ENCODE assay signal across 17 cellular contexts in genomic region chr13:40456979-40457553, GRCh38.
DNase-seq lines count a peak whose midpoint lies in the region; ATAC-seq, FAIRE-seq and TF ChIP-seq lines count a peak whose summit lies in the region.
"Had no signal": no experiment of that assay in that cellular context is flagged by ENCODE, and none has a peak within 500 bp of the region (broad histone marks: within the 10 kb centered on the region; RNA-seq: fewer than 3 reads in every experiment).

No MANE protein-coding gene starts in this region.

- 35% methylated on average over 8 of the region's 8 CpGs for WGBS in GM12878 (ENCODE audit: insufficient coverage, insufficient replicate concordance, low lambda C conversion rate, missing lambda C conversion rate)
- WGBS in trophoblast cell (ENCODE audit: extremely low coverage, insufficient coverage, insufficient read length) = no CpG with 5 or more reads among the region's 8 CpGs

- no peak overlapping the region for H2BK5ac ChIP-seq in trophoblast cell (ENCODE audit: low read depth, low read length, poor library complexity)

- H3K27ac ChIP-seq in GM12878 (ENCODE audit: control insufficient read depth, insufficient read depth) (no peak overlapping the region), trophoblast cell (ENCODE audit: low read depth, low read length) (no peak overlapping the region)

- H3K4ac ChIP-seq in trophoblast cell (ENCODE audit: low read depth, low read length) = no peak overlapping the region

- no peak for DNase-seq in natural killer cell treated with Interleukin-12 subunit alpha and Interleukin-12 subunit beta and Interleukin-15 and Interleukin-18, amount 100 ng/mL, for 72 hours (ENCODE audit: low spot score)
- no peak for DNase-seq in natural killer cell
- DNase-seq in GM12878 (ENCODE audit: low read depth, low spot score) = no peak
- no peak for DNase-seq in trophoblast cell
- no peak for DNase-seq in stimulated activated naive B cell treated with anti-CD40 and anti-IgM and Interleukin-4, amounts not matched to agents 10 μg/mL and 1 μg/mL and 100 μg/mL, for 72 hours
- no peak for DNase-seq in MV-4-11 (lab: John Stamatoyannopoulos, UW)
- no peak for DNase-seq in NCI-H1092 treated with DMSO at 0.1 percent for 48 hours (lab: John Stamatoyannopoulos, UW)
- DNase-seq: CD8-positive, alpha-beta T cell; DMS153; EL; H7 had no signal

- H3K79me2 ChIP-seq in GM12878 (ENCODE audit: control insufficient read depth, insufficient read depth, low read length) (no peaks in the 10 kb centered on the region), trophoblast cell (ENCODE audit: control insufficient read depth, insufficient read depth, low read length, poor library complexity) (peaks cover 3% of the 10 kb centered on the region)

- no peaks in the 10 kb centered on the region for H3K9me3 Mint-ChIP-seq in natural killer cell treated with Interleukin-12 subunit alpha and Interleukin-12 subunit beta and Interleukin-15 and Interleukin-18, amount 100 ng/mL, for 72 hours
- H3K9me3 Mint-ChIP-seq in natural killer cell = no peaks in the 10 kb centered on the region
- H3K9me3 Mint-ChIP-seq in stimulated activated naive B cell treated with anti-CD40 and anti-IgM and Interleukin-4, amounts not matched to agents 10 μg/mL and 1 μg/mL and 100 μg/mL, for 72 hours = peaks cover 0 to 4% of the 10 kb centered on the region in 2 donors
- H3K9me3 Mint-ChIP-seq: CD8-positive, alpha-beta T cell; GM23338 had no signal

- no peak overlapping the region for H4K8ac ChIP-seq in trophoblast cell (ENCODE audit: low read depth, low read length)

- H2BK120ac ChIP-seq in trophoblast cell (ENCODE audit: insufficient read depth, low read length, poor library complexity) = peak overlapping the region; percentile 60

- no TSS peak for BruUV-seq in GM12878 (replicated peaks; lab: Mats Ljungman, UMichigan)

- RAD21 ChIA-PET in GM12878 (lab: Charles Lee; ENCODE audit: unreplicated experiment) = no interaction called here

- H3K4me2 ChIP-seq in GM12878 (ENCODE audit: control insufficient read depth, insufficient read depth) = no peak overlapping the region
- no peak overlapping the region for H3K4me2 ChIP-seq in trophoblast cell (ENCODE audit: low read length)
- H3K4me2 ChIP-seq: GM23338 had no signal

- no peak for TF ChIP-seq POLR2A in GM12878 (IDR thresholded peaks at IDR 0.05; ENCODE audit: low read depth, low read length)

- H3K36me3 ChIP-seq in GM12878 (ENCODE audit: control insufficient read depth in 2 of 2, insufficient read depth in 2 of 2, low read length in 1 of 2) = no peaks in the 10 kb centered on the region
- H3K36me3 ChIP-seq in trophoblast cell (ENCODE audit: control insufficient read depth in 1 of 2, insufficient read depth in 2 of 2, low read length in 2 of 2) = no peaks in the 10 kb centered on the region

- SMC1A ChIA-PET in GM12878 (lab: Charles Lee; ENCODE audit: uncharacterized antibody, unreplicated experiment) = interaction anchor here (0.6 kb wide), 1 partner anchor 24 kb away, joined by 3 read pairs; no protein-coding TSS in a partner anchor

- H3K27me3 Mint-ChIP-seq in natural killer cell treated with Interleukin-12 subunit alpha and Interleukin-12 subunit beta and Interleukin-15 and Interleukin-18, amount 100 ng/mL, for 72 hours = peaks cover 0 to 2% of the 10 kb centered on the region in 2 donors
- no peaks in the 10 kb centered on the region for H3K27me3 Mint-ChIP-seq in natural killer cell (ENCODE audit: low read depth in 2 of 2)
- H3K27me3 Mint-ChIP-seq in stimulated activated naive B cell treated with anti-CD40 and anti-IgM and Interleukin-4, amounts not matched to agents 10 μg/mL and 1 μg/mL and 100 μg/mL, for 72 hours = no peaks in the 10 kb centered on the region

- H3K4me3 Mint-ChIP-seq in natural killer cell treated with Interleukin-12 subunit alpha and Interleukin-12 subunit beta and Interleukin-15 and Interleukin-18, amount 100 ng/mL, for 72 hours = no peak overlapping the region
- no peak overlapping the region for H3K4me3 Mint-ChIP-seq in natural killer cell
- H3K4me3 Mint-ChIP-seq in stimulated activated naive B cell treated with anti-CD40 and anti-IgM and Interleukin-4, amounts not matched to agents 10 μg/mL and 1 μg/mL and 100 μg/mL, for 72 hours = no peak overlapping the region
- H3K4me3 Mint-ChIP-seq: CD14-positive monocyte; CD8-positive, alpha-beta T cell; GM23338 had no signal

- H3K27ac Mint-ChIP-seq in natural killer cell treated with Interleukin-12 subunit alpha and Interleukin-12 subunit beta and Interleukin-15 and Interleukin-18, amount 100 ng/mL, for 72 hours = no peak overlapping the region
- H3K27ac Mint-ChIP-seq in natural killer cell = no peak overlapping the region
- peak overlapping the region; percentile 3 for H3K27ac Mint-ChIP-seq in stimulated activated naive B cell treated with anti-CD40 and anti-IgM and Interleukin-4, amounts not matched to agents 10 μg/mL and 1 μg/mL and 100 μg/mL, for 72 hours
- H3K27ac Mint-ChIP-seq: CD14-positive monocyte; CD8-positive, alpha-beta T cell; GM23338 had no signal

- H3K9ac ChIP-seq in GM12878 (ENCODE audit: control insufficient read depth, insufficient read depth, low read length) (no peak overlapping the region), trophoblast cell (ENCODE audit: low read length) (no peak overlapping the region)

- H3K27me3 ChIP-seq in GM12878 (replicated peaks in 1 of 2; ENCODE audit: control insufficient read depth in 2 of 2, insufficient read depth in 2 of 2, low read length in 1 of 2) (no peaks in the 10 kb centered on the region; a peak in 1 of 4 replicates), trophoblast cell (ENCODE audit: insufficient read depth, low read length) (no peaks in the 10 kb centered on the region)

- H3K4me3 ChIP-seq in GM12878 (no peak overlapping the region), trophoblast cell (ENCODE audit: low read depth, low read length) (no peak overlapping the region)
- H3K4me3 ChIP-seq: GM23338 had no signal

- H4K20me1 ChIP-seq in GM12878 (ENCODE audit: control insufficient read depth, insufficient read depth) = no peaks in the 10 kb centered on the region

- H3K4me1 Mint-ChIP-seq in natural killer cell treated with Interleukin-12 subunit alpha and Interleukin-12 subunit beta and Interleukin-15 and Interleukin-18, amount 100 ng/mL, for 72 hours (ENCODE audit: low read depth in 2 of 2) = no peaks in the 10 kb centered on the region
- H3K4me1 Mint-ChIP-seq in natural killer cell = no peaks in the 10 kb centered on the region
- peaks cover 30 to 32% of the 10 kb centered on the region in 2 donors for H3K4me1 Mint-ChIP-seq in stimulated activated naive B cell treated with anti-CD40 and anti-IgM and Interleukin-4, amounts not matched to agents 10 μg/mL and 1 μg/mL and 100 μg/mL, for 72 hours

- CTCF ChIA-PET in GM12878 (lab: Yijun Ruan, JAX) = no interaction called here

- H2AFZ ChIP-seq in GM12878 (ENCODE audit: control insufficient read depth, low read depth, low read length) (no peak overlapping the region), trophoblast cell (ENCODE audit: insufficient read depth, low read length, poor library complexity) (no peak overlapping the region)
- H2AFZ ChIP-seq: GM23338 had no signal

- H3K9me3 ChIP-seq in GM12878 (replicated peaks; ENCODE audit: control insufficient read depth, insufficient read depth, low read length) (no peaks in the 10 kb centered on the region), trophoblast cell (ENCODE audit: insufficient read depth, low read depth, low read length) (peaks cover 2% of the 10 kb centered on the region)

- no peaks in the 10 kb centered on the region for H3K36me3 Mint-ChIP-seq in natural killer cell treated with Interleukin-12 subunit alpha and Interleukin-12 subunit beta and Interleukin-15 and Interleukin-18, amount 100 ng/mL, for 72 hours
- H3K36me3 Mint-ChIP-seq in natural killer cell = no peaks in the 10 kb centered on the region
- H3K36me3 Mint-ChIP-seq in stimulated activated naive B cell treated with anti-CD40 and anti-IgM and Interleukin-4, amounts not matched to agents 10 μg/mL and 1 μg/mL and 100 μg/mL, for 72 hours = no peaks in the 10 kb centered on the region
- H3K36me3 Mint-ChIP-seq: CD14-positive monocyte; CD8-positive, alpha-beta T cell had no signal

- no peak for TF ChIP-seq RAD21 in GM12878 (IDR thresholded peaks at IDR 0.05; ENCODE audit: insufficient read depth, low read depth, low read length)

- H4K91ac ChIP-seq in trophoblast cell (ENCODE audit: low read depth, low read length) = peak overlapping the region; percentile 67

- no peak overlapping the region for H3K23ac ChIP-seq in trophoblast cell (ENCODE audit: low read length)

- TF ChIP-seq CTCF in natural killer cell (IDR thresholded peaks at IDR 0.05) (no peak), GM12878 (IDR thresholded peaks at IDR 0.05 in 2 of 3, conservative IDR thresholded peaks at IDR 0.05 in 1 of 3; ENCODE audit: control insufficient read depth in 2 of 3, extremely low read depth in 1 of 3, insufficient read depth in 1 of 3, low read depth in 3 of 3, low read length in 3 of 3) (no peak)

- intact Hi-C loops in natural killer cell (cut with micrococcal nuclease) = no loop called here
- intact Hi-C loops in GM12878 (cut with micrococcal nuclease; ENCODE audit: unreplicated experiment) = no loop called here

- H3K14ac ChIP-seq in trophoblast cell (ENCODE audit: low read length) = peak overlapping the region; percentile 4

- peak overlapping the region; percentile 100 for H2BK12ac ChIP-seq in trophoblast cell (ENCODE audit: low read length)

- peak overlapping the region; percentile 3 for H2AK5ac ChIP-seq in trophoblast cell (ENCODE audit: low read length)

- no peak overlapping the region for H3K18ac ChIP-seq in trophoblast cell (ENCODE audit: low read length)

- in situ Hi-C loops in GM12878 (cut with MboI) = no loop called here

- peak; percentile 41 to 46 for ATAC-seq in natural killer cell treated with Interleukin-12 subunit alpha and Interleukin-12 subunit beta and Interleukin-15 and Interleukin-18, amount 100 ng/mL, for 72 hours
- ATAC-seq in natural killer cell (no peak), GM12878 (peak; percentile 25; the same call in 2 of the 3 replicates)
- ATAC-seq in stimulated activated naive B cell treated with anti-CD40 and anti-IgM and Interleukin-4, amounts not matched to agents 10 μg/mL and 1 μg/mL and 100 μg/mL, for 72 hours (replicated peaks) = peak in 1 of 2 donors; percentile 43
- ATAC-seq: CD8-positive, alpha-beta T cell; GM23338 had no signal

- POLR2A ChIA-PET in GM12878 (lab: Charles Lee) = interaction anchor here (0.6 kb wide), 1 partner anchor 79 kb away, joined by 3 read pairs; no protein-coding TSS in a partner anchor

- no peak overlapping the region for H4K12ac ChIP-seq in trophoblast cell (ENCODE audit: low read depth, low read length)

- peaks cover 32% of the 10 kb centered on the region for H3K79me1 ChIP-seq in trophoblast cell (ENCODE audit: low read length)

- no peak for TF ChIP-seq EP300 in GM12878 (IDR thresholded peaks at IDR 0.05; ENCODE audit: borderline replicate concordance in 1 of 2, control insufficient read depth in 1 of 2, low read depth in 2 of 2, low read length in 2 of 2)

- FAIRE-seq in GM12878 (lab: Jason Lieb, UNC) = no peak
- FAIRE-seq: A204.1, D721Med, G401.6, GM12892 had no signal

- H3K4me1 ChIP-seq in GM12878 (ENCODE audit: control insufficient read depth, insufficient read depth, low read length) (no peaks in the 10 kb centered on the region), trophoblast cell (ENCODE audit: control insufficient read depth in 1 of 2, insufficient read depth in 2 of 2, low read length in 2 of 2) (peaks cover 15 to 19% of the 10 kb centered on the region in 2 experiments)

TF ChIP-seq in GM12878, 131 proteins besides CTCF, POLR2A, EP300 and RAD21 (continues in another document):
- TF ChIP-seq SREBF2 (IDR thresholded peaks at IDR 0.05; ENCODE audit: low read length) = no peak

Comparison
In these comparisons a context has a peak if more than half of its experiments do, and no peak if none do; other contexts are left out.
1. ATAC-seq: peak in natural killer cell treated with Interleukin-12 subunit alpha and Interleukin-12 subunit beta and Interleukin-15 and Interleukin-18, amount 100 ng/mL, for 72 hours (2 of 2) and GM12878 (single experiment); none in natural killer cell (0 of 3).